2 cellular contexts compared by ENCODE assay signal in genomic region chr9:38595117-38595516, GRCh38. TPM values are rescaled to one million over a fixed set of nuclear protein-coding genes. Genes with fewer than 3 reads are reported as not detected.
"Had no signal": no experiment of that assay in that cellular context is flagged by ENCODE, and none has a peak within 500 bp of the region (broad histone marks: within the 10 kb centered on the region; RNA-seq: fewer than 3 reads in every experiment).

No MANE protein-coding gene starts in this region.

RNA-seq across cellular contexts. Expression of gene ANKRD18A, which starts 25.3 kb away (rescaled TPM):
- total RNA-seq: GM23248, HT1080 had no signal
